ENCODE assay signal across 8 cellular contexts in the genomic region with DNA sequence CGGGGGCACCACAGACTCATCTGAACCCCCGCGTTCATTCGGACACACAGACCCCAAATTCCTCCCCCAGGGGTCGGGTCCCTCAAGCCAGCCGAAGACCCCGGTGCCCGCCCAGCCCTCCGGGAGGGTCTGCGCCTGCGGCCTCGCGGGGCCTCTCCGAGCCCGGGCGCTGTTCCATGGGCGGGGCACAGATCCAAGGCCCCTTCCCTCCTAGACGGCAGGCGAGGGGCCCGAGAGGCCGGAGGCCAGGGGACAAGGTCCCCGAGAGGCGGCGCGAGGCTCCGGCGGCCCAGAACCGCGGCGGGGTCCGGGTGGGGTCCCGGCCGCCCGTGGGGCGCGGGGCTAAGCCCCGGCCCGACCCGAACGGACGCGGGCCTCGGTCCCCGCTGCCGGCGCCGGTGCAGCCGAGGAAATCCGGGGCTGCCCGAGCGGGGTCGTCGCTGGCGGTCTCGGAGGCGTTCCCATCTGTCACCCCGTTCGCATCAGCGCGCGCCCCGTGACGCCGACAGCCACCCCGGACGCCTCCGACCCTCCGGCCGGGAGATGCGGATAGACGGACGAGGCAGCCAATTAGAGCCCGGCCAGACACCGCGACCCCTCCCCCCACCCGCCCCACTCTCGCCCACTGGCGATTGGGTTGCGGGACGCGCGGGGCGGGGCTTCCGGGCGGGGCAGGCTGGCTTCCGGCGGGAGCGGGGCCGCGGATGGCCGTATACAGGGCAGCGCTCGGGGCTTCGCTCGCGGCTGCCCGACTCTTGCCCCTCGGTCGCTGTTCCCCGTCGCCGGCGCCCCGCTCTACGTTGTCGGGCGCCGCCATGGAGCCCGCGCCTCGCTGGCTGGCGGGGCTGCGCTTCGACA. TPM values are rescaled to one million over a fixed set of nuclear protein-coding genes. Genes with fewer than 3 reads are reported as not detected.
DNase-seq lines count a peak whose midpoint lies in the region; ATAC-seq and TF ChIP-seq lines count a peak whose summit lies in the region.

A gene with protein sequence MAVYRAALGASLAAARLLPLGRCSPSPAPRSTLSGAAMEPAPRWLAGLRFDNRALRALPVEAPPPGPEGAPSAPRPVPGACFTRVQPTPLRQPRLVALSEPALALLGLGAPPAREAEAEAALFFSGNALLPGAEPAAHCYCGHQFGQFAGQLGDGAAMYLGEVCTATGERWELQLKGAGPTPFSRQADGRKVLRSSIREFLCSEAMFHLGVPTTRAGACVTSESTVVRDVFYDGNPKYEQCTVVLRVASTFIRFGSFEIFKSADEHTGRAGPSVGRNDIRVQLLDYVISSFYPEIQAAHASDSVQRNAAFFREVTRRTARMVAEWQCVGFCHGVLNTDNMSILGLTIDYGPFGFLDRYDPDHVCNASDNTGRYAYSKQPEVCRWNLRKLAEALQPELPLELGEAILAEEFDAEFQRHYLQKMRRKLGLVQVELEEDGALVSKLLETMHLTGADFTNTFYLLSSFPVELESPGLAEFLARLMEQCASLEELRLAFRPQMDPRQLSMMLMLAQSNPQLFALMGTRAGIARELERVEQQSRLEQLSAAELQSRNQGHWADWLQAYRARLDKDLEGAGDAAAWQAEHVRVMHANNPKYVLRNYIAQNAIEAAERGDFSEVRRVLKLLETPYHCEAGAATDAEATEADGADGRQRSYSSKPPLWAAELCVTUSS (plus strand): TSS at position 679 of the 858 bp plus-strand sequence. CDS start 26 bp downstream, at position 705.

- no peak for TF ChIP-seq CTCF in foreskin keratinocyte (conservative IDR thresholded peaks at IDR 0.05)

- H3K27ac ChIP-seq in SJSA1 (no peak within 1 kb of the TSS), foreskin keratinocyte (peak within 1 kb of the TSS; percentile 77)

- peak within 1 kb of the TSS; percentile 54 for H2AFZ ChIP-seq in neuron (ENCODE audit: low read depth, low read length)

- H3K4me3 ChIP-seq in SJSA1 = peak within 1 kb of the TSS; percentile 98
- H3K4me3 ChIP-seq in neuron (ENCODE audit: low read length) = peak within 1 kb of the TSS; percentile 73

- H3K27me3 ChIP-seq in SJSA1 (replicated peaks) = no peaks in the 10 kb centered on the region
- no peaks in the 10 kb centered on the region for H3K27me3 ChIP-seq in foreskin keratinocyte
- H3K27me3 ChIP-seq in neuron (ENCODE audit: insufficient read depth, low read length) = no peaks in the 10 kb centered on the region

- peaks cover 19% of the 10 kb centered on the region for H3K4me1 ChIP-seq in SJSA1 (replicated peaks)
- peaks cover 5% of the 10 kb centered on the region for H3K4me1 ChIP-seq in foreskin keratinocyte
- H3K4me1 ChIP-seq in neuron (ENCODE audit: insufficient read depth, low read length) = peaks cover 18% of the 10 kb centered on the region

- ATAC-seq in GM21737 (IDR thresholded peaks at IDR 0.05; ENCODE audit: unreplicated experiment) = peak; percentile 61
- peak; percentile 80 for ATAC-seq in foreskin keratinocyte

- DNase-seq in DMS79 (lab: John Stamatoyannopoulos, UW) (peak; percentile 48), LoVo (ENCODE audit: low spot score) (peak; percentile 88), SJSA1 (ENCODE audit: low read depth in 1 of 2, low spot score in 2 of 2) (peak; percentile 81 to 90), foreskin keratinocyte (peak; percentile 44 to 65), stromal cell of bone marrow (ENCODE audit: low read depth) (peak; percentile 69)
- peak; percentile 87 for DNase-seq in activated gamma-delta T cell treated with anti-CD3 and anti-CD28 coated beads, Interleukin-2, amount 50 U/mL, for 16 hours (ENCODE audit: low read depth)

- H3K36me3 ChIP-seq in SJSA1 = peaks cover 60% of the 10 kb centered on the region
- peaks cover 21% of the 10 kb centered on the region for H3K36me3 ChIP-seq in neuron (ENCODE audit: insufficient read depth, low read length)

- H3K9me3 ChIP-seq in SJSA1 (replicated peaks) = peaks cover 7% of the 10 kb centered on the region; the same call in 1 of the 2 replicates
- peaks cover 5% of the 10 kb centered on the region for H3K9me3 ChIP-seq in neuron (ENCODE audit: low read length)

RNA-seq across cellular contexts. Expression of the gene that starts here (rescaled TPM):
- total RNA-seq in SJSA1 (2014; rRNA removed; shearing (Covaris generic)) = 16.1 and 25.1 TPM in 2 replicates
- total RNA-seq in foreskin keratinocyte = 28.9 and 29.6 TPM in 2 replicates
- polyA plus RNA-seq in foreskin keratinocyte = 34.8 and 38.3 TPM in 2 replicates
